In genomic region chr1:25482211-25482610, GRCh38 we compare ENCODE assay signal across 24 cellular contexts. TPM values are rescaled to one million over a fixed set of nuclear protein-coding genes. Genes with fewer than 3 reads are reported as not detected.
DNase-seq lines count a peak whose midpoint lies in the region; ATAC-seq and TF ChIP-seq lines count a peak whose summit lies in the region.
"Had no signal": no experiment of that assay in that cellular context is flagged by ENCODE, and none has a peak within 500 bp of the region (broad histone marks: within the 10 kb centered on the region; RNA-seq: fewer than 3 reads in every experiment).

No MANE protein-coding gene starts in this region.

- peak in 4 of 8 donors; percentile 40 to 57 (median 45) for ATAC-seq in heart right ventricle
- no peak for ATAC-seq in Right ventricle myocardium inferior
- ATAC-seq: activated CD8-positive, alpha-beta memory T cell treated with anti-CD3 and anti-CD28 coated beads, Interleukin-2, amount 10 ng/mL, durations not matched to agents 7 days and 5 days; CD8-positive, alpha-beta T cell had no signal

- H3K27ac ChIP-seq in heart right ventricle (peak overlapping the region in 6 of 10 donors; percentile 19 to 58 (median 35)), vagina (peak overlapping the region; percentile 17), ovary (peak overlapping the region in 1 of 2 donors; percentile 27)
- H3K27ac ChIP-seq in CD8-positive, alpha-beta memory T cell (ENCODE audit: low read depth, low read length) = no peak overlapping the region
- H3K27ac ChIP-seq: hepatocyte, spleen, thyroid gland had no signal

- H3K4me3 Mint-ChIP-seq in brain = no peak overlapping the region
- no peak overlapping the region for H3K4me3 Mint-ChIP-seq in mesothelial cell of epicardium
- no peak overlapping the region for H3K4me3 Mint-ChIP-seq in CD8-positive, alpha-beta memory T cell
- H3K4me3 Mint-ChIP-seq: activated CD8-positive, alpha-beta memory T cell treated with anti-CD3 and anti-CD28 coated beads, Interleukin-2, amount 10 ng/mL, durations not matched to agents 7 days and 5 days; CD8-positive, alpha-beta T cell; stimulated activated naive CD8-positive, alpha-beta T cell treated with anti-CD3 and anti-CD28 coated beads, Interleukin-15, Interleukin-2, amounts not matched to agents 100 ng/mL and 50 ng/mL, for 24 hours had no signal

- CTCF ChIA-PET in CD8-positive, alpha-beta memory T cell (lab: Charles Lee) = no interaction called here

- intact Hi-C loops in heart right ventricle (cut with DNase I) = loop anchor here in 2 of 10 donors (5.0 kb wide), 1 partner anchor 50 kb away; the partner anchor contains the start of gene MACO1 (in 2 of the 2)
- intact Hi-C loops in Right ventricle myocardium inferior (cut with DNase I) = loop anchor here (10.0 kb wide), 1 partner anchor 57 kb away; the partner anchor contains the start of gene RHCE
- intact Hi-C loops in vagina (cut with DNase I) = no loop called here
- intact Hi-C loops in ovary (cut with DNase I) = loop anchor here in 1 of 4 donors (2.0 kb wide), 1 partner anchor 13 kb away; no protein-coding TSS in a partner anchor

- no peaks in the 10 kb centered on the region for H3K27me3 ChIP-seq in heart right ventricle
- H3K27me3 ChIP-seq in vagina = no peaks in the 10 kb centered on the region
- no peaks in the 10 kb centered on the region for H3K27me3 ChIP-seq in ovary
- H3K27me3 ChIP-seq in CD8-positive, alpha-beta memory T cell (ENCODE audit: insufficient read depth, low read length, poor library complexity, severe bottlenecking) = no peaks in the 10 kb centered on the region
- H3K27me3 ChIP-seq: hepatocyte, spleen, thyroid gland had no signal

- no peaks in the 10 kb centered on the region for H3K9me3 Mint-ChIP-seq in brain
- H3K9me3 Mint-ChIP-seq in mesothelial cell of epicardium = no peaks in the 10 kb centered on the region
- no peaks in the 10 kb centered on the region for H3K9me3 Mint-ChIP-seq in CD8-positive, alpha-beta memory T cell
- H3K9me3 Mint-ChIP-seq: CD8-positive, alpha-beta T cell; stimulated activated naive CD8-positive, alpha-beta T cell treated with anti-CD3 and anti-CD28 coated beads, Interleukin-15, Interleukin-2, amounts not matched to agents 100 ng/mL and 50 ng/mL, for 24 hours had no signal

- POLR2A ChIA-PET in CD8-positive, alpha-beta memory T cell (lab: Charles Lee) = no interaction called here

- H3K4me1 ChIP-seq in heart right ventricle (peaks cover 0 to 39% (median 14%) of the 10 kb centered on the region in 9 donors), vagina (peaks cover 54% of the 10 kb centered on the region), ovary (ENCODE audit: insufficient read depth) (peaks cover 4% of the 10 kb centered on the region)
- H3K4me1 ChIP-seq in CD8-positive, alpha-beta memory T cell (ENCODE audit: insufficient read depth, low read length) = peaks cover 10% of the 10 kb centered on the region

- H3K4me1 Mint-ChIP-seq in brain (peaks cover 17% of the 10 kb centered on the region), mesothelial cell of epicardium (peaks cover 38% of the 10 kb centered on the region)
- H3K4me1 Mint-ChIP-seq in CD8-positive, alpha-beta memory T cell = peaks cover 4 to 15% (median 7%) of the 10 kb centered on the region in 3 donors

- peaks cover 28% of the 10 kb centered on the region for H3K36me3 Mint-ChIP-seq in brain
- peaks cover 9% of the 10 kb centered on the region for H3K36me3 Mint-ChIP-seq in mesothelial cell of epicardium
- H3K36me3 Mint-ChIP-seq in CD8-positive, alpha-beta memory T cell = peaks cover 7 to 54% (median 14%) of the 10 kb centered on the region in 3 donors

- H3K4me3 ChIP-seq in heart right ventricle (no peak overlapping the region), vagina (no peak overlapping the region), ovary (no peak overlapping the region)
- no peak overlapping the region for H3K4me3 ChIP-seq in CD8-positive, alpha-beta memory T cell (ENCODE audit: low read length)
- H3K4me3 ChIP-seq: hepatocyte, spleen, thyroid gland had no signal

- DNase-seq in heart right ventricle (no peak), Right ventricle myocardium inferior (ENCODE audit: missing footprints) (no peak), mesothelial cell of epicardium (ENCODE audit: low spot score in 2 of 2, unreplicated experiment in 2 of 2) (no peak), vagina (ENCODE audit: extremely low spot score in 2 of 2) (no peak), ovary (no peak), NCI-H526 treated with DMSO at 0.1 percent for 48 hours (lab: John Stamatoyannopoulos, UW) (no peak)
- no peak for DNase-seq in CD8-positive, alpha-beta memory T cell
- DNase-seq: activated CD8-positive, alpha-beta memory T cell treated with anti-CD3 and anti-CD28 coated beads, Interleukin-2, amount 10 ng/mL, durations not matched to agents 7 days and 5 days; CD8-positive, alpha-beta T cell; DMS53; GDM1; KG1; MV-4-11; NCI-H1694 treated with DMSO at 0.1 percent for 48 hours; NCI-H2227 treated with DMSO at 0.1 percent for 48 hours; NCI-H748 treated with DMSO at 0.1 percent for 48 hours; OCI-M1; spleen; stimulated activated CD4-positive, alpha-beta T cell treated with anti-CD3 and anti-CD28 coated beads, Interleukin-4, amount 100 ng/mL, for 1 hour; SW 1271; thyroid gland had no signal

- no peaks in the 10 kb centered on the region for H3K9me3 ChIP-seq in heart right ventricle
- H3K9me3 ChIP-seq in vagina = no peaks in the 10 kb centered on the region
- H3K9me3 ChIP-seq in ovary = no peaks in the 10 kb centered on the region
- H3K9me3 ChIP-seq in CD8-positive, alpha-beta memory T cell (ENCODE audit: low read length) = no peaks in the 10 kb centered on the region
- H3K9me3 ChIP-seq: spleen, thyroid gland had no signal

- no peak for TF ChIP-seq EP300 in ovary (IDR thresholded peaks at IDR 0.05)

- no peak for TF ChIP-seq POLR2A in vagina (IDR thresholded peaks at IDR 0.05)
- TF ChIP-seq POLR2A in ovary (IDR thresholded peaks at IDR 0.05) = no peak

- WGBS in heart right ventricle, 2 donors = 85 to 91% methylated on average over 1 of the region's 1 CpG
- WGBS in ovary, 3 donors = 95 to 100% (median 98%) methylated on average over 1 of the region's 1 CpG

- TF ChIP-seq CTCF in heart right ventricle (IDR thresholded peaks at IDR 0.05) (no peak), brain (conservative IDR thresholded peaks at IDR 0.05) (no peak), mesothelial cell of epicardium (IDR thresholded peaks at IDR 0.05; ENCODE audit: unreplicated experiment) (no peak), vagina (IDR thresholded peaks at IDR 0.05) (no peak), ovary (IDR thresholded peaks at IDR 0.05) (no peak)

- H3K27me3 Mint-ChIP-seq in brain (no peaks in the 10 kb centered on the region), mesothelial cell of epicardium (ENCODE audit: low read depth) (no peaks in the 10 kb centered on the region)
- H3K27me3 Mint-ChIP-seq in CD8-positive, alpha-beta memory T cell = no peaks in the 10 kb centered on the region
- H3K27me3 Mint-ChIP-seq: activated CD8-positive, alpha-beta memory T cell treated with anti-CD3 and anti-CD28 coated beads, Interleukin-2, amount 10 ng/mL, durations not matched to agents 7 days and 5 days; stimulated activated naive CD8-positive, alpha-beta T cell treated with anti-CD3 and anti-CD28 coated beads, Interleukin-15, Interleukin-2, amounts not matched to agents 100 ng/mL and 50 ng/mL, for 24 hours had no signal

- H3K36me3 ChIP-seq in heart right ventricle (peaks cover 0 to 49% (median 6%) of the 10 kb centered on the region in 9 donors), vagina (peaks cover 0 to 9% of the 10 kb centered on the region in 2 donors), ovary (no peaks in the 10 kb centered on the region)
- peaks cover 23% of the 10 kb centered on the region for H3K36me3 ChIP-seq in CD8-positive, alpha-beta memory T cell (ENCODE audit: insufficient read depth, low read length)

- peak overlapping the region in 3 of 5 experiments; percentile 18 to 80 (median 74) for H3K27ac Mint-ChIP-seq in brain
- peak overlapping the region; percentile 2 for H3K27ac Mint-ChIP-seq in mesothelial cell of epicardium
- peak overlapping the region in 3 of 8 donors; percentile 10 to 32 (median 21) for H3K27ac Mint-ChIP-seq in CD8-positive, alpha-beta memory T cell
- H3K27ac Mint-ChIP-seq: activated CD8-positive, alpha-beta memory T cell treated with anti-CD3 and anti-CD28 coated beads, Interleukin-2, amount 10 ng/mL, durations not matched to agents 7 days and 5 days; CD8-positive, alpha-beta T cell; stimulated activated naive CD8-positive, alpha-beta T cell treated with anti-CD3 and anti-CD28 coated beads, Interleukin-15, Interleukin-2, amounts not matched to agents 100 ng/mL and 50 ng/mL, for 24 hours had no signal

RNA-seq across cellular contexts. Expression of gene MACO1, which starts 51.5 kb away (rescaled TPM):
- total RNA-seq in heart right ventricle (10 to 100 TPM in 9 of 10 donors, 1 to 10 TPM in 1; 9.4 to 15.5 (median 13.5) TPM), Right ventricle myocardium inferior (13.7 TPM), mesothelial cell of epicardium (26.9 to 27.9 TPM (median 27.3 TPM) in 3 replicates), vagina (13.8 TPM), ovary (10 to 100 TPM; 14.1 to 26.8 (median 23.4) TPM)
- polyA plus RNA-seq in heart right ventricle (1 to 10 TPM; 8.7 to 8.9 TPM), brain (ENCODE audit: insufficient read depth, low read depth, low replicate concordance) (22.8 TPM), ovary (10 to 100 TPM; 14.5 to 30.4 TPM)
- total RNA-seq in CD8-positive, alpha-beta memory T cell = 10 to 100 TPM; 14.7 to 15.6 TPM
- 7.5 TPM for polyA plus RNA-seq in CD8-positive, alpha-beta memory T cell
